ENCODE assay signal across 37 cellular contexts in the genomic region with DNA sequence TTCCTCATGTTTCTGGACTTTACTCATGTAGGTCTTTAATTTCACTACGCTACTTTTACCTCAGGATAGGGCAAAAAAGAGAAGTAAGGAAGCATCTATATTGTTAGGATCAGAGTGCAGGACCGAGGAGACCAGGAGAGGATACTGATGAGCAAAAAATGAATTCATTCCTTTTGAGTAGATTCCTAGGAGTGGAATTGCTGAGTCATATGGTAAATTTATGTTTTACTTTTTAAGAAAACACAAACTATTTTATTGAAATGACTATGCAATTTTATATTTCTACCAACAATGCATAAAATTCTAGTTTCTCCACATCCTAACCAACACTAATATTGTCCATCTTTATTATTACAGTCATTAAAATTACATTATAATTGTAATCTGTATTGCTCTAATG. TPM values are rescaled to one million over a fixed set of nuclear protein-coding genes. Genes with fewer than 3 reads are reported as not detected.
"Had no signal": no experiment of that assay in that cellular context is flagged by ENCODE, and none has a peak within 500 bp of the region (broad histone marks: within the 10 kb centered on the region; RNA-seq: fewer than 3 reads in every experiment).

No MANE protein-coding gene starts in this region.

- DNase-seq: activated B cell treated with CpG ODN at 0.5 μM for 24 hours; activated CD4-positive, alpha-beta memory T cell treated with anti-CD3 and anti-CD28 coated beads for 36 hours; activated CD4-positive, alpha-beta T cell treated with anti-CD3 and anti-CD28 coated beads for 48 hours; activated CD8-positive, alpha-beta memory T cell treated with anti-CD3 and anti-CD28 coated beads, Interleukin-2, amount 10 ng/mL, durations not matched to agents 7 days and 5 days; activated CD8-positive, alpha-beta memory T cell treated with anti-CD3 and anti-CD28 coated beads, Interleukin-2, amount 50 U/mL, for 4 hours; activated CD8-positive, alpha-beta T cell treated with anti-CD3 and anti-CD28 coated beads, Interleukin-2, amount 10 ng/mL, durations not matched to agents 7 days and 5 days; activated effector memory CD4-positive, alpha-beta T cell treated with anti-CD3 and anti-CD28 coated beads, Interleukin-2, amount 50 U/mL, for 16 hours; activated naive CD4-positive, alpha-beta T cell treated with anti-CD3 and anti-CD28 coated beads for 36 hours; activated naive CD8-positive, alpha-beta T cell treated with anti-CD3 and anti-CD28 coated beads for 36 hours; activated naive CD8-positive, alpha-beta T cell treated with anti-CD3 and anti-CD28 coated beads, Interleukin-2, amount 50 U/mL, for 24 hours; activated T-cell treated with anti-CD3 and anti-CD28 coated beads, Interleukin-2, amount 50 U/mL, for 1 hour; activated T-cell treated with anti-CD3 and anti-CD28 coated beads, Interleukin-2, amount 50 U/mL, for 48 hours; central memory CD4-positive, alpha-beta T cell; cerebellar nuclear complex; colonic mucosa; effector CD8-positive, alpha-beta T cell; esophagus squamous epithelium; foreskin melanocyte; glutamatergic neuron; heart left ventricle; T-helper 17 cell; T1000; WERI-Rb-1 had no signal

- H3K4me3 ChIP-seq: ascending aorta, breast epithelium, cardiac muscle cell, colonic mucosa, esophagus squamous epithelium, heart left ventricle had no signal

- H3K27ac ChIP-seq: ascending aorta, breast epithelium, cardiac muscle cell, colonic mucosa, epithelial cell of prostate, esophagus squamous epithelium, heart left ventricle, WERI-Rb-1 had no signal

- H3K4me1 ChIP-seq: ascending aorta, breast epithelium, colonic mucosa, esophagus squamous epithelium, heart left ventricle had no signal

- FAIRE-seq: endometrium, endothelial cell of umbilical vein had no signal

- H3K9me3 ChIP-seq: ascending aorta, breast epithelium, colonic mucosa, esophagus squamous epithelium had no signal

- ATAC-seq: activated CD4-positive, CD25-positive, alpha-beta regulatory T cell treated with anti-CD3 and anti-CD28 coated beads, Interleukin-2, amount 50 U/mL, for 24 hours; activated CD8-positive, alpha-beta memory T cell treated with anti-CD3 and anti-CD28 coated beads, Interleukin-2, amount 10 ng/mL, durations not matched to agents 7 days and 5 days; activated CD8-positive, alpha-beta T cell treated with anti-CD3 and anti-CD28 coated beads, Interleukin-2, amount 10 ng/mL, durations not matched to agents 7 days and 5 days; activated naive CD8-positive, alpha-beta T cell treated with anti-CD3 and anti-CD28 coated beads, Interleukin-2, amount 50 U/mL, for 24 hours; heart left ventricle; T-helper 17 cell had no signal

- H3K36me3 ChIP-seq: ascending aorta, breast epithelium, cardiac muscle cell, colonic mucosa, esophagus squamous epithelium, heart left ventricle, WERI-Rb-1 had no signal

- H3K27me3 ChIP-seq: ascending aorta, breast epithelium, cardiac muscle cell, colonic mucosa, esophagus squamous epithelium, heart left ventricle had no signal

RNA-seq across cellular contexts. Expression of a gene that starts 50.8 kb away (rescaled TPM):
- total RNA-seq: activated B cell treated with CpG ODN at 0.5 μM for 24 hours; activated CD4-positive, alpha-beta memory T cell treated with anti-CD3 and anti-CD28 coated beads for 36 hours; activated CD8-positive, alpha-beta memory T cell treated with anti-CD3 and anti-CD28 coated beads for 36 hours; activated CD8-positive, alpha-beta memory T cell treated with anti-CD3 and anti-CD28 coated beads, Interleukin-2, amount 10 ng/mL, durations not matched to agents 7 days and 5 days; activated CD8-positive, alpha-beta T cell treated with anti-CD3 and anti-CD28 coated beads, Interleukin-2, amount 10 ng/mL, durations not matched to agents 7 days and 5 days; activated naive CD4-positive, alpha-beta T cell treated with anti-CD3 and anti-CD28 coated beads for 36 hours; activated naive CD8-positive, alpha-beta T cell treated with anti-CD3 and anti-CD28 coated beads for 36 hours; activated T-helper 1 cell treated with anti-CD3 and anti-CD28 coated beads, Interleukin-12 subunit alpha, Interleukin-12 subunit beta, Interleukin-2, Interleukin-4 antibody, amounts not matched to agents 30 ng/mL and 10 ng/mL and 1 ng/mL, durations not matched to agents 14 hours and 24 hours and 36 hours; activated T-helper 2 cell treated with anti-CD3 and anti-CD28 coated beads, Interferon-gamma antibody, Interleukin-2, Interleukin-4, amounts not matched to agents 10 μg/mL and 5 μg/mL and 100 μg/mL, durations not matched to agents 14 hours and 24 hours and 36 hours; ascending aorta; breast epithelium; cardiac muscle cell; colonic mucosa; dermis microvascular lymphatic vessel endothelial cell; endothelial cell of umbilical vein; esophagus squamous epithelium; fibroblast of lung; fibroblast of villous mesenchyme; heart left ventricle; T-helper 17 cell had no signal
- polyA plus RNA-seq: cardiac muscle cell, endothelial cell of umbilical vein, esophagus, fibroblast of lung, heart left ventricle had no signal
